Comparison of ENCODE assay signal across 2 cellular contexts in genomic region chr22:32411388-32411787, GRCh38.
TF ChIP-seq lines count a peak whose summit lies in the region.

No MANE protein-coding gene starts in this region.

TF ChIP-seq in K562, 482 proteins besides CTCF, POLR2A, EP300 and RAD21 (continued from another document):
- TF ChIP-seq NFE2 (IDR thresholded peaks at IDR 0.05; ENCODE audit: low read depth): no peak

TF ChIP-seq in HepG2, 621 proteins besides CTCF, POLR2A, EP300 and RAD21 (continued from another document):
- no peak for TF ChIP-seq ZNF142 (CRISPR knock-in tag; IDR thresholded peaks at IDR 0.05)
- no peak for TF ChIP-seq ZMYM2 (CRISPR knock-in tag; IDR thresholded peaks at IDR 0.05)
- TF ChIP-seq SP2 (CRISPR knock-in tag; IDR thresholded peaks at IDR 0.05): 0 out of 2 replicates have a peak, but pooled peaks have one; percentile 16
- TF ChIP-seq ESRRA (CRISPR knock-in tag; IDR thresholded peaks at IDR 0.05; ENCODE audit: low read depth): no peak
